In the genomic region with DNA sequence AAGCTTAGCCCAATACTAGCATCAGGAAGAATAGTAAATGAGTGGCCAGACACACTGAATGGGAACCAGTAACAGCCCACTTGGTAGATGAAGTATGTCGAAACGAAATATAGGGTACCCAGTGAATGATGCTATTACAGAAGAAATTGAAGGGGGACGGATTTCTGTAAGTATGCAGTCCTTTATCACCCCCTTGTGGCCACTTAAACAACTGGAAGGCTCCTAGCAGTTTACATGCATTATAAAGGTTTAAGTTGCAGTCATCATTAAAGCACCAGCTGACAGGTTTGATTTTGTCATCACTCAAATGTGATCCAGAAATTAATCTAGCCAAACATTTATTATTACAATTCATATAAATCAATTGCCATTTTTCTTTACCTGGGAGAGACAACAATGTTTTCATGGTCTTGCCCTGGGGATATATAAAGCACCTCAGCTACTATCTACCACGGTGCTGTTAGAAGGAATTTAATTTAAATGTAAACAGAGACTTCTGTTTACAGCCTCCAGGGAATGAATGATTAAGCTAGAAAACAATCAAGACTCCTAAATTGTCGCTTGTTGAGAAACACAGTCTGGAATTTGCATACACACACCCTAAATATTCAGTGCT, we compare ENCODE assay signal across 8 cellular contexts. TPM values are rescaled to one million over a fixed set of nuclear protein-coding genes. Genes with fewer than 3 reads are reported as not detected.
DNase-seq lines count a peak whose midpoint lies in the region; ATAC-seq, FAIRE-seq and TF ChIP-seq lines count a peak whose summit lies in the region.

No MANE protein-coding gene starts in this region.

- POLR2A ChIA-PET in activated CD4-positive, alpha-beta T cell treated with anti-CD3 and anti-CD28 coated beads for 36 hours (lab: Charles Lee): interaction anchor here (0.6 to 0.8 kb wide), 3 partner anchors 24 to 897 kb away, joined by 3 to 5 read pairs (median 4); no protein-coding TSS in a partner anchor
- POLR2A ChIA-PET in K562 (lab: Yijun Ruan, JAX): interaction anchor here (1.0 to 3.9 kb wide), 6 partner anchors 9 to 136 kb away, joined by 3 to 35 read pairs (median 4); no protein-coding TSS in a partner anchor

- H3K9me3 ChIP-seq in K562 (replicated peaks; ENCODE audit: control insufficient read depth, insufficient read depth, low read depth, low read length) (no peaks in the 10 kb centered on the region), keratinocyte (ENCODE audit: control insufficient read depth, low read depth, low read length) (no peaks in the 10 kb centered on the region)

- H3K4me1 Mint-ChIP-seq in activated CD4-positive, alpha-beta T cell treated with anti-CD3 and anti-CD28 coated beads for 36 hours: peaks cover 6% of the 10 kb centered on the region
- H3K4me1 Mint-ChIP-seq in stimulated activated effector memory CD8-positive, alpha-beta T cell treated with anti-CD3 and anti-CD28 coated beads, Interleukin-12 subunit alpha, Interleukin-12 subunit beta, amount 100 ng/mL, for 72 hours: no peaks in the 10 kb centered on the region

- H3K4me2 ChIP-seq in KMS-11: no peak overlapping the region
- no peak overlapping the region for H3K4me2 ChIP-seq in K562 (ENCODE audit: insufficient read depth, low read length)
- H3K4me2 ChIP-seq in keratinocyte (ENCODE audit: control insufficient read depth, extremely low read depth, insufficient read depth, low read depth, low read length): no peak overlapping the region

- H3K9me1 ChIP-seq in K562 (ENCODE audit: control insufficient read depth, insufficient read depth, low read length): no peaks in the 10 kb centered on the region
- no peaks in the 10 kb centered on the region for H3K9me1 ChIP-seq in keratinocyte (ENCODE audit: control insufficient read depth, extremely low read depth, insufficient read depth, low read length)

- dilution Hi-C loops in keratinocyte (cut with MboI; ENCODE audit: extremely low pct_ligation_motif_present, low sequenced_read_pairs): no loop called here

- H3K36me3 ChIP-seq in KMS-11 (ENCODE audit: insufficient read depth) (no peaks in the 10 kb centered on the region), K562 (ENCODE audit: control insufficient read depth, insufficient read depth, low read length) (peaks cover 26% of the 10 kb centered on the region), keratinocyte (ENCODE audit: control insufficient read depth in 2 of 2, extremely low read depth in 1 of 2, insufficient read depth in 2 of 2, low read length in 2 of 2) (peaks cover 0 to under 1% of the 10 kb centered on the region in 2 experiments)

- TF ChIP-seq CTCF in KMS-11 (conservative IDR thresholded peaks at IDR 0.05; ENCODE audit: low read depth, low read length) (peak; percentile 72), K562 (IDR thresholded peaks at IDR 0.05 in 2 of 3, conservative IDR thresholded peaks at IDR 0.05 in 1 of 3; ENCODE audit: insufficient read depth in 2 of 3, low read depth in 1 of 3, low read length in 3 of 3) (peak; percentile 82 to 96 (median 83)), keratinocyte (optimal IDR thresholded peaks at IDR 0.05 in 1 of 3, IDR thresholded peaks at IDR 0.05 in 1 of 3, conservative IDR thresholded peaks at IDR 0.05 in 1 of 3; ENCODE audit: extremely low read depth in 1 of 3, insufficient read depth in 2 of 3, low read length in 3 of 3) (peak; percentile 57 to 71 (median 57))

- no peak for TF ChIP-seq POLR2A in K562 (conservative IDR thresholded peaks at IDR 0.05)

- in situ Hi-C loops in K562 (cut with MboI): loop anchor here (5.0 kb wide), 1 partner anchor 125 kb away; no protein-coding TSS in a partner anchor

- H3K4me3 ChIP-seq in KMS-11 (IDR thresholded peaks at IDR 0.05; ENCODE audit: insufficient read depth, low read depth, low read length): no peak overlapping the region
- no peak overlapping the region for H3K4me3 ChIP-seq in K562
- no peak overlapping the region for H3K4me3 ChIP-seq in keratinocyte (ENCODE audit: control insufficient read depth in 2 of 3, extremely low read depth in 1 of 3, insufficient read depth in 2 of 3, low read depth in 1 of 3, low read length in 3 of 3)

- no peaks in the 10 kb centered on the region for H3K27me3 Mint-ChIP-seq in activated CD4-positive, alpha-beta T cell treated with anti-CD3 and anti-CD28 coated beads for 36 hours

- no peak overlapping the region for H3K4me3 Mint-ChIP-seq in activated CD4-positive, alpha-beta T cell treated with anti-CD3 and anti-CD28 coated beads for 36 hours
- no peak overlapping the region for H3K4me3 Mint-ChIP-seq in stimulated activated effector memory CD8-positive, alpha-beta T cell treated with anti-CD3 and anti-CD28 coated beads, Interleukin-12 subunit alpha, Interleukin-12 subunit beta, amount 100 ng/mL, for 72 hours

- H3K79me2 ChIP-seq in KMS-11 (ENCODE audit: insufficient read depth, low read depth): no peaks in the 10 kb centered on the region
- H3K79me2 ChIP-seq in K562 (ENCODE audit: control insufficient read depth, insufficient read depth, low read length): peaks cover 5% of the 10 kb centered on the region; the same call in 2 of the 3 replicates
- no peaks in the 10 kb centered on the region for H3K79me2 ChIP-seq in keratinocyte (ENCODE audit: control insufficient read depth, insufficient read depth, low read length)

- no peaks in the 10 kb centered on the region for H4K20me1 ChIP-seq in KMS-11 (ENCODE audit: insufficient read depth)
- peaks cover 3% of the 10 kb centered on the region for H4K20me1 ChIP-seq in K562 (replicated peaks; ENCODE audit: control insufficient read depth, insufficient read depth, low read length)
- H4K20me1 ChIP-seq in keratinocyte (ENCODE audit: control insufficient read depth, extremely low read depth, insufficient read depth, low read length): no peaks in the 10 kb centered on the region

- H3K27me3 ChIP-seq in KMS-11 (ENCODE audit: insufficient read depth, low read depth) (no peaks in the 10 kb centered on the region), K562 (ENCODE audit: control insufficient read depth in 2 of 2, insufficient read depth in 2 of 2, low read length in 2 of 2) (peaks cover 0 to 4% of the 10 kb centered on the region in 2 experiments; a peak in 1 of 5 replicates), keratinocyte (ENCODE audit: control insufficient read depth, extremely low read depth, insufficient read depth, low read length) (no peaks in the 10 kb centered on the region)

- H2AFZ ChIP-seq in KMS-11 (ENCODE audit: low read depth) (no peak overlapping the region), K562 (ENCODE audit: low read depth, low read length) (no peak overlapping the region), keratinocyte (ENCODE audit: control insufficient read depth, low read length) (no peak overlapping the region)

- H3K9me3 Mint-ChIP-seq in activated CD4-positive, alpha-beta T cell treated with anti-CD3 and anti-CD28 coated beads for 36 hours (ENCODE audit: low read depth): no peaks in the 10 kb centered on the region
- H3K9me3 Mint-ChIP-seq in stimulated activated effector memory CD8-positive, alpha-beta T cell treated with anti-CD3 and anti-CD28 coated beads, Interleukin-12 subunit alpha, Interleukin-12 subunit beta, amount 100 ng/mL, for 72 hours: no peaks in the 10 kb centered on the region

- no TSS peak for BruUV-seq in K562 (replicated peaks; lab: Mats Ljungman, UMichigan)

- TF ChIP-seq RAD21 in K562 (CRISPR knock-in tag; conservative IDR thresholded peaks at IDR 0.05 in 1 of 2, IDR thresholded peaks at IDR 0.05 in 1 of 2): peak; percentile 97 to 99

- H3K4me1 ChIP-seq in KMS-11 (ENCODE audit: low read depth, poor library complexity, severe bottlenecking) (no peaks in the 10 kb centered on the region), K562 (replicated peaks in 1 of 2; ENCODE audit: control insufficient read depth in 2 of 2, insufficient read depth in 2 of 2, low read length in 2 of 2) (peaks cover 4 to 26% of the 10 kb centered on the region in 2 experiments), keratinocyte (ENCODE audit: control insufficient read depth, extremely low read depth, insufficient read depth, low read length) (no peaks in the 10 kb centered on the region)

- H3K27ac ChIP-seq in KMS-11: no peak overlapping the region
- no peak overlapping the region for H3K27ac ChIP-seq in K562 (ENCODE audit: extremely low read depth, low read depth, low read length)
- no peak overlapping the region for H3K27ac ChIP-seq in keratinocyte (ENCODE audit: control insufficient read depth, insufficient read depth, low read length)

- peak; percentile 86 for ATAC-seq in activated CD4-positive, alpha-beta T cell treated with anti-CD3 and anti-CD28 coated beads for 36 hours
- ATAC-seq in GM21529 (IDR thresholded peaks at IDR 0.05; ENCODE audit: unreplicated experiment) (peak; percentile 74), K562 (peak; percentile 62)
- peak; percentile 68 for ATAC-seq in stimulated activated effector memory CD8-positive, alpha-beta T cell treated with anti-CD3 and anti-CD28 coated beads, Interleukin-12 subunit alpha, Interleukin-12 subunit beta, amount 100 ng/mL, for 72 hours

- no peak overlapping the region for H3K9ac ChIP-seq in KMS-11
- no peak overlapping the region for H3K9ac ChIP-seq in K562 (ENCODE audit: insufficient read depth in 1 of 2, low read depth in 2 of 2, low read length in 2 of 2)
- H3K9ac ChIP-seq in keratinocyte (ENCODE audit: control insufficient read depth, extremely low read depth, insufficient read depth, low read length): no peak overlapping the region

- CTCF ChIA-PET in activated CD4-positive, alpha-beta T cell treated with anti-CD3 and anti-CD28 coated beads for 36 hours (lab: Charles Lee): interaction anchor here (0.6 to 8.5 kb wide), 18 partner anchors 9 to 612 kb away, joined by 3 to 113 read pairs (median 4); partner anchors contain the start of gene RPL14
- CTCF ChIA-PET in K562 (lab: Yijun Ruan, JAX; ENCODE audit: low intra/inter-chr PET ratio): interaction anchor here (0.6 to 5.3 kb wide), 8 partner anchors 10 to 649 kb away, joined by 3 to 90 read pairs (median 6); no protein-coding TSS in a partner anchor

- intact Hi-C loops in activated CD4-positive, alpha-beta T cell treated with anti-CD3 and anti-CD28 coated beads for 36 hours (cut with DNase I, micrococcal nuclease): loop anchor here (1.0 to 2.0 kb wide), 3 partner anchors 125 to 648 kb away; no protein-coding TSS in a partner anchor
- intact Hi-C loops in K562 (cut with micrococcal nuclease): loop anchor here (1.0 to 10.0 kb wide), 6 partner anchors 125 to 772 kb away; no protein-coding TSS in a partner anchor

- TF ChIP-seq EP300 in K562 (IDR thresholded peaks at IDR 0.05; ENCODE audit: low read length): no peak

- peak; percentile 89 for FAIRE-seq in K562 (lab: Jason Lieb, UNC)
- FAIRE-seq in keratinocyte (lab: Jason Lieb, UNC): peak; percentile 74

- WGBS in K562 (ENCODE audit: insufficient coverage, low coverage, missing lambda C conversion rate): 3% methylated on average over 5 of the region's 5 CpGs

- peaks cover 13% of the 10 kb centered on the region for H3K36me3 Mint-ChIP-seq in activated CD4-positive, alpha-beta T cell treated with anti-CD3 and anti-CD28 coated beads for 36 hours (ENCODE audit: low read depth)
- peaks cover 38% of the 10 kb centered on the region for H3K36me3 Mint-ChIP-seq in stimulated activated effector memory CD8-positive, alpha-beta T cell treated with anti-CD3 and anti-CD28 coated beads, Interleukin-12 subunit alpha, Interleukin-12 subunit beta, amount 100 ng/mL, for 72 hours

- no peak overlapping the region for H3K27ac Mint-ChIP-seq in activated CD4-positive, alpha-beta T cell treated with anti-CD3 and anti-CD28 coated beads for 36 hours
- H3K27ac Mint-ChIP-seq in stimulated activated effector memory CD8-positive, alpha-beta T cell treated with anti-CD3 and anti-CD28 coated beads, Interleukin-12 subunit alpha, Interleukin-12 subunit beta, amount 100 ng/mL, for 72 hours: no peak overlapping the region

- peak; percentile 49 for DNase-seq in activated CD4-positive, alpha-beta T cell treated with anti-CD3 and anti-CD28 coated beads for 36 hours
- no peak for DNase-seq in activated CD4-positive, alpha-beta T cell treated with anti-CD3 and anti-CD28 coated beads for 1 hour
- DNase-seq in RPMI8226 (peak; percentile 70), K562 (ENCODE audit: extremely low read depth in 1 of 4, low spot score in 3 of 4) (peak; percentile 68 to 81 (median 73)), keratinocyte (ENCODE audit: low read depth, low spot score) (peak; percentile 26)
- DNase-seq in stimulated activated effector memory CD8-positive, alpha-beta T cell treated with anti-CD3 and anti-CD28 coated beads, Interleukin-12 subunit alpha, Interleukin-12 subunit beta, amount 100 ng/mL, for 72 hours (ENCODE audit: low spot score in 2 of 2): peak; percentile 9 to 62

RNA-seq across cellular contexts. Expression of gene EIF1B, which starts 7.7 kb away (rescaled TPM):
- total RNA-seq in activated CD4-positive, alpha-beta T cell treated with anti-CD3 and anti-CD28 coated beads for 36 hours: 10 to 100 TPM; 35.1 to 39.2 TPM
- total RNA-seq in K562 (2011; cell fraction: chromatin; rRNA removed; ENCODE audit: low replicate concordance): 31.5 and 93.7 TPM in 2 replicates
- total RNA-seq in K562 (2011; cell fraction: nucleolus; rRNA removed): 17.1 and 19.3 TPM in 2 replicates
- 43.2 and 52.5 TPM in 2 replicates for total RNA-seq in K562 (2011; cell fraction: nucleoplasm; rRNA removed)
- total RNA-seq in K562 (2014; rRNA removed) (18.1 and 20.0 TPM in 2 replicates), K562 (2014; rRNA removed; fragmentation: Illumina TruSeq; extraction: Trizol) (59.3 and 68.7 TPM in 2 replicates), K562 (2015; rRNA removed; fragmentation: Illumina TruSeq; extraction: Trizol) (61.0 and 65.8 TPM in 2 replicates), K562 (2021) (91.9 and 95.4 TPM in 2 replicates)
- polyA plus RNA-seq in K562 (2011; rRNA removed) (35.4 and 45.3 TPM in 2 replicates), K562 (2014; fragmentation: Illumina TruSeq; extraction: Trizol) (113 and 128 TPM in 2 replicates), K562 (2014; fragmentation: Nextera tagmentation; extraction: Ambion mirVana) (100 to 1,000 TPM; 178 to 184 TPM), K562 (2014; rRNA removed) (76.8 and 78.9 TPM in 2 replicates), keratinocyte (9.9 to 23.5 TPM (median 20.9 TPM) in 3 replicates)
- 15.7 and 19.3 TPM in 2 replicates for polyA plus RNA-seq in K562 (2011; cell fraction: cytosol; rRNA removed)
- 26.0 and 40.1 TPM in 2 replicates for polyA plus RNA-seq in K562 (2011; cell fraction: nucleus; rRNA removed)
- polyA plus RNA-seq in K562 (2012): 104 and 159 TPM in 2 replicates
- 11.8 and 17.7 TPM in 2 replicates for polyA minus RNA-seq in K562 (2011; rRNA and poly(A)+ RNA removed)
- 14.3 and 22.0 TPM in 2 replicates for polyA minus RNA-seq in K562 (2011; cell fraction: cytosol; rRNA and poly(A)+ RNA removed)
- 12.1 and 23.9 TPM in 2 replicates for polyA minus RNA-seq in K562 (2011; cell fraction: nucleus; rRNA and poly(A)+ RNA removed)
- polyA plus RNA-seq in keratinocyte (2011; ENCODE audit: low read depth): 203 TPM
- polyA plus RNA-seq in keratinocyte (2011; cell fraction: cytosol; rRNA removed): 19.5 and 30.3 TPM in 2 replicates
- polyA plus RNA-seq in keratinocyte (2011; cell fraction: nucleus; rRNA removed): 13.4 and 21.0 TPM in 2 replicates
- polyA plus RNA-seq in keratinocyte (2012; ENCODE audit: low replicate concordance): 28.0 and 92.5 TPM in 2 replicates
- polyA minus RNA-seq in keratinocyte: 2.0 to 3.6 TPM (median 2.1 TPM) in 3 replicates
- 9.4 TPM for polyA minus RNA-seq in keratinocyte (2011; cell fraction: cytosol; rRNA and poly(A)+ RNA removed)
- polyA minus RNA-seq in keratinocyte (2011; cell fraction: nucleus; rRNA and poly(A)+ RNA removed): 2.6 and 3.0 TPM in 2 replicates
